8 cellular contexts compared by ENCODE assay signal in genomic region chr2:25165992-25166618, GRCh38. TPM values are rescaled to one million over a fixed set of nuclear protein-coding genes. Genes with fewer than 3 reads are reported as not detected.
DNase-seq lines count a peak whose midpoint lies in the region; ATAC-seq and TF ChIP-seq lines count a peak whose summit lies in the region.

No MANE protein-coding gene starts in this region.

- intact Hi-C loops in adrenal gland (cut with DNase I): no loop called here
- intact Hi-C loops in naive thymus-derived CD4-positive, alpha-beta T cell (cut with micrococcal nuclease): loop anchor here (1.0 to 2.0 kb wide), 4 partner anchors 30 to 535 kb away; no protein-coding TSS in a partner anchor

- DNase-seq in GM12864 (ENCODE audit: low read depth): peak; percentile 46
- DNase-seq in HuH-7 (ENCODE audit: low spot score): peak; percentile 59
- DNase-seq in SHP77 (lab: John Stamatoyannopoulos, UW): peak; percentile 75 to 79
- peak in 4 of 7 donors; percentile 17 to 63 (median 23) for DNase-seq in adrenal gland
- DNase-seq in naive thymus-derived CD4-positive, alpha-beta T cell: peak in 7 of 9 donors; percentile 12 to 46 (median 40)
- no peak for DNase-seq in omental fat pad (ENCODE audit: low spot score)
- no peak for DNase-seq in H4 (ENCODE audit: low spot score)

- no peaks in the 10 kb centered on the region for H3K36me3 ChIP-seq in adrenal gland (replicated peaks in 1 of 2)
- H3K36me3 ChIP-seq in naive thymus-derived CD4-positive, alpha-beta T cell (ENCODE audit: control insufficient read depth in 2 of 3, insufficient read depth in 3 of 3, low read length in 3 of 3): no peaks in the 10 kb centered on the region

- H3K4me1 Mint-ChIP-seq in naive thymus-derived CD4-positive, alpha-beta T cell: peaks cover 6 to 36% (median 26%) of the 10 kb centered on the region in 7 donors

- peaks cover 0 to 9% of the 10 kb centered on the region in 2 donors for H3K4me1 ChIP-seq in adrenal gland (replicated peaks in 1 of 2)
- peaks cover 0 to under 1% of the 10 kb centered on the region in 2 donors for H3K4me1 ChIP-seq in naive thymus-derived CD4-positive, alpha-beta T cell (ENCODE audit: control insufficient read depth in 2 of 2, insufficient read depth in 2 of 2, low read length in 2 of 2)

- H3K27ac ChIP-seq in adrenal gland: no peak overlapping the region
- no peak overlapping the region for H3K27ac ChIP-seq in naive thymus-derived CD4-positive, alpha-beta T cell (ENCODE audit: low read depth, low read length)

- peaks cover 0 to 5% (median 0%) of the 10 kb centered on the region in 11 donors for H3K9me3 Mint-ChIP-seq in naive thymus-derived CD4-positive, alpha-beta T cell

- peak overlapping the region in 7 of 10 donors; percentile 15 to 83 (median 68) for H3K4me3 Mint-ChIP-seq in naive thymus-derived CD4-positive, alpha-beta T cell

- no peak overlapping the region for H3K4me3 ChIP-seq in GM12864 (ENCODE audit: low read depth, low read length)
- H3K4me3 ChIP-seq in adrenal gland: no peak overlapping the region
- H3K4me3 ChIP-seq in naive thymus-derived CD4-positive, alpha-beta T cell (ENCODE audit: low read length): no peak overlapping the region

- no peaks in the 10 kb centered on the region for H3K9me3 ChIP-seq in adrenal gland (replicated peaks in 1 of 3)
- H3K9me3 ChIP-seq in naive thymus-derived CD4-positive, alpha-beta T cell (ENCODE audit: control insufficient read depth in 2 of 3, low read length in 3 of 3): no peaks in the 10 kb centered on the region

- peaks cover 11 to 72% (median 35%) of the 10 kb centered on the region in 5 donors for H3K27me3 Mint-ChIP-seq in naive thymus-derived CD4-positive, alpha-beta T cell

- H3K36me3 Mint-ChIP-seq in naive thymus-derived CD4-positive, alpha-beta T cell: peaks cover 0 to 3% (median 0%) of the 10 kb centered on the region in 5 donors

- WGBS in adrenal gland, 4 donors: 62 to 75% (median 63%) methylated on average over 7 to 10 of the region's 10 CpGs

- POLR2A ChIA-PET in naive thymus-derived CD4-positive, alpha-beta T cell (lab: Charles Lee): interaction anchor here (1.0 to 1.9 kb wide), 2 partner anchors 30 to 196 kb away, joined by 3 to 7 read pairs; no protein-coding TSS in a partner anchor

- H3K27me3 ChIP-seq in adrenal gland: peaks cover 24% of the 10 kb centered on the region
- H3K27me3 ChIP-seq in naive thymus-derived CD4-positive, alpha-beta T cell (ENCODE audit: control insufficient read depth in 2 of 2, insufficient read depth in 2 of 2, low read length in 2 of 2): no peaks in the 10 kb centered on the region

- CTCF ChIA-PET in naive thymus-derived CD4-positive, alpha-beta T cell (lab: Charles Lee): interaction anchor here (0.6 to 2.0 kb wide), 15 partner anchors 8 to 534 kb away, joined by 3 to 10 read pairs (median 4); no protein-coding TSS in a partner anchor

- peak overlapping the region in 1 of 9 donors; percentile 69 for H3K27ac Mint-ChIP-seq in naive thymus-derived CD4-positive, alpha-beta T cell

- TF ChIP-seq CTCF in GM12864 (IDR thresholded peaks at IDR 0.05; ENCODE audit: low read depth, low read length, missing control alignments): peak; percentile 63
- peak in 1 of 6 experiments; percentile 9 for TF ChIP-seq CTCF in adrenal gland (IDR thresholded peaks at IDR 0.05)
- no peak for TF ChIP-seq CTCF in omental fat pad (IDR thresholded peaks at IDR 0.05)

- ATAC-seq in GM21423 (IDR thresholded peaks at IDR 0.05; ENCODE audit: unreplicated experiment) (peak; percentile 83), omental fat pad (ENCODE audit: low FRiP score) (no peak)
- peak; percentile 69 for ATAC-seq in naive thymus-derived CD4-positive, alpha-beta T cell

- TF ChIP-seq POLR2A in adrenal gland (IDR thresholded peaks at IDR 0.05): no peak

RNA-seq across cellular contexts. Expression of gene POMC, which starts 2.3 kb away (rescaled TPM):
- total RNA-seq in adrenal gland: 10 to 100 TPM in 3 of 8 donors, 1 to 10 TPM in 5; 6.3 to 53.8 (median 8.2) TPM
- polyA plus RNA-seq in adrenal gland: 100 to 1,000 TPM in 1 of 3 donors, 10 to 100 TPM in 1, under 1 TPM in 1; 0.75 to 115 (median 33.6) TPM
- total RNA-seq in naive thymus-derived CD4-positive, alpha-beta T cell: 1 to 10 TPM; 3.5 to 7.7 (median 4.2) TPM
- 10 to 100 TPM in 1 of 2 donors, 1 to 10 TPM in 1; 7.9 to 10.1 TPM for polyA plus RNA-seq in naive thymus-derived CD4-positive, alpha-beta T cell
- 10 to 100 TPM; 12.8 to 36.4 (median 16.0) TPM for total RNA-seq in omental fat pad
- not detected in 2 replicates for total RNA-seq in H4 (2014; rRNA removed; shearing (Covaris generic))

Comparison
In these comparisons a context has a peak if more than half of its experiments do, and no peak if none do; other contexts are left out.
1. DNase-seq: peak in GM12864 (single experiment), HuH-7 (single experiment), SHP77 (2 of 2), adrenal gland (4 of 7) and naive thymus-derived CD4-positive, alpha-beta T cell (7 of 9); none in omental fat pad (single experiment) and H4 (single experiment).
2. intact Hi-C loops: an anchor here in naive thymus-derived CD4-positive, alpha-beta T cell (1.0 to 2.0 kb wide); none called in adrenal gland.